Comparison of ENCODE assay signal across 25 cellular contexts in genomic region chr5:155368490-155368889, GRCh38.
"Had no signal": no experiment of that assay in that cellular context is flagged by ENCODE, and none has a peak within 500 bp of the region (broad histone marks: within the 10 kb centered on the region; RNA-seq: fewer than 3 reads in every experiment).

No MANE protein-coding gene starts in this region.

- H3K9me3 ChIP-seq: lower lobe of right lung, pancreas, prostate gland, testis, thyroid gland, transverse colon, upper lobe of right lung had no signal

- H3K4me1 ChIP-seq: left lung, lower lobe of right lung, pancreas, prostate gland, stomach, testis, thyroid gland, transverse colon, upper lobe of right lung had no signal

- H3K4me3 ChIP-seq: left lung, lower lobe of right lung, pancreas, prostate gland, skin epidermis, stomach, testis, thyroid gland, transverse colon, upper lobe of right lung had no signal

- DNase-seq: hippocampal formation; kidney; left colon; left lung; lower lobe of right lung; naive thymus-derived CD8-positive, alpha-beta T cell; nucleus accumbens; pancreas; posterior cingulate gyrus; retina; right cardiac atrium; stimulated activated CD4-positive, alpha-beta T cell treated with anti-CD3 and anti-CD28 coated beads, Interleukin-12 subunit alpha, Interleukin-12 subunit beta, amount 100 ng/mL, for 4 hours; stimulated activated CD4-positive, alpha-beta T cell treated with anti-CD3 and anti-CD28 coated beads, Interleukin-15, amount 100 ng/mL, for 24 hours; stimulated activated CD4-positive, alpha-beta T cell treated with anti-CD3 and anti-CD28 coated beads, Interleukin-2, amount 100 ng/mL, for 24 hours; stimulated activated CD4-positive, alpha-beta T cell treated with anti-CD3 and anti-CD28 coated beads, Interleukin-4, amount 100 ng/mL, for 1 hour; stimulated activated naive B cell treated with anti-CD40 and anti-IgM and Interleukin-4, amounts not matched to agents 10 μg/mL and 1 μg/mL and 100 μg/mL, for 72 hours; stimulated activated naive CD8-positive, alpha-beta T cell treated with anti-CD3 and anti-CD28 coated beads, Interleukin-15, Interleukin-2, amounts not matched to agents 100 U/mL and 50 U/mL, for 24 hours; stomach; testis; thyroid gland; transverse colon; upper lobe of right lung had no signal

- H3K27me3 ChIP-seq: left lung, pancreas, stomach, testis, thyroid gland, transverse colon, upper lobe of right lung had no signal

- H3K36me3 ChIP-seq: left lung, lower lobe of right lung, pancreas, prostate gland, stomach, thyroid gland, transverse colon, upper lobe of right lung had no signal

- ATAC-seq: left colon; left lung; lower lobe of right lung; naive thymus-derived CD8-positive, alpha-beta T cell; pancreas; right cardiac atrium; sciatic nerve; stimulated activated naive B cell treated with anti-CD40 and anti-IgM and Interleukin-4, amounts not matched to agents 10 μg/mL and 1 μg/mL and 100 μg/mL, for 72 hours; stimulated activated naive CD8-positive, alpha-beta T cell treated with anti-CD3 and anti-CD28 coated beads, Interleukin-15, Interleukin-2, amounts not matched to agents 100 U/mL and 50 U/mL, for 24 hours; upper lobe of right lung had no signal

- H3K27ac ChIP-seq: left lung, lower lobe of right lung, pancreas, prostate gland, skin epidermis, stomach, testis, thyroid gland, transverse colon, upper lobe of right lung had no signal
